22 cellular contexts compared by ENCODE assay signal in the genomic region with DNA sequence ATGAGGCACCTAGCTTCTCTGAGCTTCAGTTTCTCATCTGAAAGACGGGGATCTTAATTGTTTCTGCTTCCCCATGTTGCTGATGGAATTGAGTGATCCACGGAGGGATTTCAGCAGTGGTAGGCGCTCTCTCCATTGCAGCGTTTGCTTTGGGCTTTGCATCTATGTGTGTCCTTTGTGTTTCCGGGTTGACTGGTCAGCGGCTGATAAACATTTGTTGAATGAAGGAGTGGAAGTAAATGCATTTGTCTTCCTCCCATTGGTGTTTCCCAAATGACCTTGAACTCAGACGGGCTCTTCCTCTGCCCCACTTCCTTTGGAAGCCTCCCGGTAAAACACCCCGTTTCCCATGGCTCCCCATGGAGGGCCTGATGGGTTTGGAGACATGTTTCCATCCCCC.
A peak's percentile ranks its signal among the peaks of the same experiment; 100 is the strongest.
DNase-seq lines count a peak whose midpoint lies in the region; ATAC-seq, FAIRE-seq and TF ChIP-seq lines count a peak whose summit lies in the region.
"Had no signal": no experiment of that assay in that cellular context is flagged by ENCODE, and none has a peak within 500 bp of the region (broad histone marks: within the 10 kb centered on the region; RNA-seq: fewer than 3 reads in every experiment).

No MANE protein-coding gene starts in this region.

- peak; percentile 14 for DNase-seq in activated effector memory CD4-positive, alpha-beta T cell treated with anti-CD3 and anti-CD28 coated beads, Interleukin-2, amount 50 U/mL, for 16 hours
- no peak for DNase-seq in activated effector memory CD4-positive, alpha-beta T cell treated with Interleukin-2 at 50 U/mL for 16 hours
- DNase-seq in K562 (ENCODE audit: extremely low read depth in 1 of 4, low spot score in 3 of 4), result peak in 1 of 4 experiments; percentile 18
- DNase-seq in mesenteric fat pad (ENCODE audit: low spot score), result peak; percentile 33
- no peak for DNase-seq in Right ventricle myocardium inferior (ENCODE audit: missing footprints)
- no peak for DNase-seq in NCI-H1694 treated with DMSO at 0.1 percent for 48 hours (lab: John Stamatoyannopoulos, UW)
- DNase-seq: 8988T; ACHN; AML-193; BE2C; CD4-positive, alpha-beta T cell; CD8-positive, alpha-beta memory T cell; DMS 273 treated with DMSO at 0.1 percent for 48 hours; DND-41; GOT3; H7; HCEC 1CT had no signal

- peak; percentile 46 for FAIRE-seq in K562 (lab: Jason Lieb, UNC)
- FAIRE-seq: G401.6, GM12892 had no signal

- TF ChIP-seq EP300 in K562 (IDR thresholded peaks at IDR 0.05; ENCODE audit: low read length), result no peak

- peaks cover 8 to 18% of the 10 kb centered on the region in 2 experiments; a peak in 4 of 5 replicates for H3K4me1 ChIP-seq in K562 (replicated peaks in 1 of 2; ENCODE audit: control insufficient read depth in 2 of 2, insufficient read depth in 2 of 2, low read length in 2 of 2)

- no peak overlapping the region for H3K27ac ChIP-seq in K562 (ENCODE audit: extremely low read depth, low read depth, low read length)
- H3K27ac ChIP-seq: A549; BLaER1 treated with 17β-estradiol and CSF1 and Interleukin-3, amounts not matched to agents 10 nM and 100 nM had no signal

- no peak overlapping the region for H3K9ac ChIP-seq in K562 (ENCODE audit: insufficient read depth in 1 of 2, low read depth in 2 of 2, low read length in 2 of 2)
- H3K9ac ChIP-seq: BLaER1 treated with 17β-estradiol and CSF1 and Interleukin-3, amounts not matched to agents 10 nM and 100 nM had no signal

- H3K79me2 ChIP-seq in K562 (ENCODE audit: control insufficient read depth, insufficient read depth, low read length), result no peaks in the 10 kb centered on the region

- H4K20me1 ChIP-seq in K562 (replicated peaks; ENCODE audit: control insufficient read depth, insufficient read depth, low read length), result no peaks in the 10 kb centered on the region

- BruUV-seq in K562 (replicated peaks; lab: Mats Ljungman, UMichigan), result no TSS peak

- WGBS in K562 (ENCODE audit: insufficient coverage, low coverage, missing lambda C conversion rate), result 31% methylated on average over 9 of the region's 9 CpGs

- CTCF ChIA-PET in K562 (lab: Yijun Ruan, JAX; ENCODE audit: low intra/inter-chr PET ratio), result no interaction called here

- H3K4me2 ChIP-seq in K562 (ENCODE audit: insufficient read depth, low read length), result no peak overlapping the region
- H3K4me2 ChIP-seq: A549; BLaER1 treated with 17β-estradiol and CSF1 and Interleukin-3, amounts not matched to agents 10 nM and 100 nM had no signal

- no peaks in the 10 kb centered on the region for H3K27me3 ChIP-seq in K562 (ENCODE audit: control insufficient read depth in 2 of 2, insufficient read depth in 2 of 2, low read length in 2 of 2)
- H3K27me3 ChIP-seq: BE2C; BLaER1 treated with 17β-estradiol and CSF1 and Interleukin-3, amounts not matched to agents 10 nM and 100 nM had no signal

- no peaks in the 10 kb centered on the region for H3K9me1 ChIP-seq in K562 (ENCODE audit: control insufficient read depth, insufficient read depth, low read length)

- H2AFZ ChIP-seq in K562 (ENCODE audit: low read depth, low read length), result peak overlapping the region; percentile 78

- no peak overlapping the region for H3K4me3 ChIP-seq in K562
- H3K4me3 ChIP-seq: A549; BLaER1 treated with 17β-estradiol and CSF1 and Interleukin-3, amounts not matched to agents 10 nM and 100 nM had no signal

- no peak for TF ChIP-seq RAD21 in K562 (CRISPR knock-in tag; conservative IDR thresholded peaks at IDR 0.05 in 1 of 2, IDR thresholded peaks at IDR 0.05 in 1 of 2)

- POLR2A ChIA-PET in K562 (lab: Yijun Ruan, JAX), result interaction anchor here (0.5 to 1.0 kb wide), 6 partner anchors 10 to 831 kb away, joined by 3 read pairs; a partner anchor contains a TSS

- no peaks in the 10 kb centered on the region for H3K36me3 ChIP-seq in K562 (ENCODE audit: control insufficient read depth, insufficient read depth, low read length)
- H3K36me3 ChIP-seq: BE2C; BLaER1 treated with 17β-estradiol and CSF1 and Interleukin-3, amounts not matched to agents 10 nM and 100 nM had no signal

- in situ Hi-C loops in K562 (cut with MboI), result no loop called here

- intact Hi-C loops in K562 (cut with micrococcal nuclease), result no loop called here
- intact Hi-C loops in Right ventricle myocardium inferior (cut with DNase I), result loop anchor here (10.0 kb wide), 2 partner anchors 434 to 514 kb away; a partner anchor contains a TSS

- TF ChIP-seq CTCF in K562 (IDR thresholded peaks at IDR 0.05 in 2 of 3, conservative IDR thresholded peaks at IDR 0.05 in 1 of 3; ENCODE audit: insufficient read depth in 2 of 3, low read depth in 1 of 3, low read length in 3 of 3), result no peak

- H3K9me3 ChIP-seq in K562 (replicated peaks; ENCODE audit: control insufficient read depth, insufficient read depth, low read depth, low read length), result no peaks in the 10 kb centered on the region
- H3K9me3 ChIP-seq: A549; BE2C; BLaER1 treated with 17β-estradiol and CSF1 and Interleukin-3, amounts not matched to agents 10 nM and 100 nM had no signal

- TF ChIP-seq POLR2A in K562 (conservative IDR thresholded peaks at IDR 0.05), result no peak

- no peak for ATAC-seq in K562
- ATAC-seq in Right ventricle myocardium inferior, result no peak
- ATAC-seq in esophagus mucosa, result no peak
- ATAC-seq: A549 had no signal

TF ChIP-seq in K562, 482 proteins besides CTCF, POLR2A, EP300 and RAD21:
- TF ChIP-seq ESRRA (IDR thresholded peaks at IDR 0.05; ENCODE audit: borderline replicate concordance, low read depth), result peak; percentile 39; the same call in 1 of the 2 replicates
- TF ChIP-seq NR2C1 (IDR thresholded peaks at IDR 0.05), result peak; percentile 66
- TF ChIP-seq NR2C1 (tag; IDR thresholded peaks at IDR 0.05), result peak; percentile 67
- no peak for TF ChIP-seq TSC22D4 (tag; IDR thresholded peaks at IDR 0.05)
- no peak for TF ChIP-seq SNRNP70 (optimal IDR thresholded peaks at IDR 0.05; ENCODE audit: low read depth, low read length)
- 0 out of 2 replicates have a peak, but pooled peaks have one; percentile 26 for TF ChIP-seq GABPA (tag; conservative IDR thresholded peaks at IDR 0.05; ENCODE audit: low read depth)

Comparison
In these comparisons a context has a peak if more than half of its experiments do, and no peak if none do; other contexts are left out.
1. DNase-seq: peak in activated effector memory CD4-positive, alpha-beta T cell treated with anti-CD3 and anti-CD28 coated beads, Interleukin-2, amount 50 U/mL, for 16 hours (single experiment) and mesenteric fat pad (single experiment); none in activated effector memory CD4-positive, alpha-beta T cell treated with Interleukin-2 at 50 U/mL for 16 hours (single experiment), Right ventricle myocardium inferior (single experiment) and NCI-H1694 treated with DMSO at 0.1 percent for 48 hours (single experiment).